Comparison of ENCODE assay signal across 1 cellular context in the genomic region with DNA sequence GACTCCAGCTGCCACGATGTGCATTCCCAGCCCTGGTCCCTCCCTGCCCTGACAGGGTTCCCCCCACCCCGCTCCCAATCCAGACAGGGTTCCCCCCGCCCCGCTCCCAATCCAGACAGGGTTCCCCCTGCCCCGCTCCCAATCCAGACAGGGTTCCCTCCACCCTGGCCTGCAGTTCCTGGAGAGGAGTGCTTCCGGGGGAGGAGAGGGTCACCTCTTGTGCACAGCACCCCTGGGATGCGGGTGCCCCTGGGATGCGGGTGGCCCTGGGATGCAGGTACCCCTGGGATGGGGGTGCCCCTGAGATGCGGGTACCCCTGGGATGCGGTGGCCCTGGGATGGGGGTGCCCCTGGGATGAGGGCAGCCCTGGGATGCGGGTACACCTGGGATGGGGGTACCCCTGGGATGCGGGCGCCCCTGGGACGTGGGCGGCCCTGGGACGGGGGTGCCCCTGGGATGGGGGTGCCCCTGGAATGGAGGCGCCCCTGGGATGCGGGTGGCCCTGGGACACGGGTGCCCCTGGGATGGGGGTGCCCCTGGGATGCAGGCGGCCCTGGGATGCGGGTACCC.
TF ChIP-seq lines count a peak whose summit lies in the region.

No MANE protein-coding gene starts in this region.

TF ChIP-seq in WTC11, 78 proteins besides CTCF, POLR2A, EP300 and RAD21 (continued from another document):
- no peak for TF ChIP-seq ZBTB21 (CRISPR knock-in tag; IDR thresholded peaks at IDR 0.05; ENCODE audit: borderline replicate concordance)
- TF ChIP-seq, protein P1, sequence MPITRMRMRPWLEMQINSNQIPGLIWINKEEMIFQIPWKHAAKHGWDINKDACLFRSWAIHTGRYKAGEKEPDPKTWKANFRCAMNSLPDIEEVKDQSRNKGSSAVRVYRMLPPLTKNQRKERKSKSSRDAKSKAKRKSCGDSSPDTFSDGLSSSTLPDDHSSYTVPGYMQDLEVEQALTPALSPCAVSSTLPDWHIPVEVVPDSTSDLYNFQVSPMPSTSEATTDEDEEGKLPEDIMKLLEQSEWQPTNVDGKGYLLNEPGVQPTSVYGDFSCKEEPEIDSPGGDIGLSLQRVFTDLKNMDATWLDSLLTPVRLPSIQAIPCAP (CRISPR knock-in tag; IDR thresholded peaks at IDR 0.05), result no peak
- no peak for TF ChIP-seq RELA (CRISPR knock-in tag; IDR thresholded peaks at IDR 0.05; ENCODE audit: borderline replicate concordance)
- TF ChIP-seq KAT7 (CRISPR knock-in tag; IDR thresholded peaks at IDR 0.05; ENCODE audit: borderline replicate concordance), result no peak
- no peak for TF ChIP-seq ZMAT4 (CRISPR knock-in tag; IDR thresholded peaks at IDR 0.05)
